16 cellular contexts compared by ENCODE assay signal in genomic region chr10:61985715-61986114, GRCh38.
DNase-seq lines count a peak whose midpoint lies in the region; ATAC-seq and TF ChIP-seq lines count a peak whose summit lies in the region.
"Had no signal": no experiment of that assay in that cellular context is flagged by ENCODE, and none has a peak within 500 bp of the region (broad histone marks: within the 10 kb centered on the region; RNA-seq: fewer than 3 reads in every experiment).

No MANE protein-coding gene starts in this region.

- TF ChIP-seq CTCF in left ventricle myocardium inferior (IDR thresholded peaks at IDR 0.05; ENCODE audit: borderline replicate concordance) (no peak), gastroesophageal sphincter (IDR thresholded peaks at IDR 0.05) (no peak)

- peaks cover 44 to 88% (median 81%) of the 10 kb centered on the region in 3 donors for H3K4me1 Mint-ChIP-seq in T-cell

- WGBS in gastroesophageal sphincter (ENCODE audit: low coverage in 1 of 2), 2 donors: 63 to 73% methylated on average over 2 to 5 of the region's 5 CpGs

- no peak for TF ChIP-seq POLR2A in gastroesophageal sphincter (IDR thresholded peaks at IDR 0.05)

- H3K27me3 Mint-ChIP-seq in T-cell: no peaks in the 10 kb centered on the region

- H3K36me3 ChIP-seq in left ventricle myocardium inferior: no peaks in the 10 kb centered on the region
- H3K36me3 ChIP-seq in gastroesophageal sphincter: no peaks in the 10 kb centered on the region
- H3K36me3 ChIP-seq: colonic mucosa, ovary had no signal

- H3K27me3 ChIP-seq in left ventricle myocardium inferior (ENCODE audit: low read depth) (no peaks in the 10 kb centered on the region), gastroesophageal sphincter (no peaks in the 10 kb centered on the region)
- H3K27me3 ChIP-seq: colonic mucosa, ovary had no signal

- ATAC-seq in Right ventricle myocardium inferior: no peak
- ATAC-seq in T-cell (replicated peaks in 1 of 4): no peak
- no peak for ATAC-seq in gastroesophageal sphincter
- no peak for ATAC-seq in HG02884 (IDR thresholded peaks at IDR 0.05; ENCODE audit: unreplicated experiment)
- no peak for ATAC-seq in left colon
- ATAC-seq: K562 had no signal

- peak overlapping the region; percentile 35 for H3K4me3 ChIP-seq in left ventricle myocardium inferior
- no peak overlapping the region for H3K4me3 ChIP-seq in gastroesophageal sphincter
- H3K4me3 ChIP-seq: colonic mucosa, K562, ovary had no signal

- H3K9me3 Mint-ChIP-seq in T-cell: no peaks in the 10 kb centered on the region

- H3K27ac ChIP-seq in left ventricle myocardium inferior (replicated peaks) (peak overlapping the region; percentile 47), gastroesophageal sphincter (peak overlapping the region in 3 of 4 donors; percentile 69 to 82 (median 74))
- H3K27ac ChIP-seq: colonic mucosa, HL-60, ovary had no signal

- H3K36me3 Mint-ChIP-seq in T-cell: peaks cover 36% of the 10 kb centered on the region

- TF ChIP-seq EP300 in gastroesophageal sphincter (IDR thresholded peaks at IDR 0.05): no peak

- no peak overlapping the region for H3K4me3 Mint-ChIP-seq in T-cell

- H3K4me1 ChIP-seq in left ventricle myocardium inferior: peaks cover 41% of the 10 kb centered on the region
- H3K4me1 ChIP-seq in gastroesophageal sphincter: peaks cover 9 to 50% (median 12%) of the 10 kb centered on the region in 3 donors

- DNase-seq in left ventricle myocardium inferior: no peak
- no peak for DNase-seq in Right ventricle myocardium inferior (ENCODE audit: missing footprints)
- no peak for DNase-seq in T-cell
- no peak for DNase-seq in left colon
- DNase-seq in NCI-H226: no peak
- DNase-seq in DMS153 (lab: John Stamatoyannopoulos, UW): no peak
- DNase-seq: activated effector memory CD4-positive, alpha-beta T cell treated with Interleukin-2 at 50 U/mL for 16 hours; colonic mucosa; GDM1; NCI-H2081; NCI-H524; ovary had no signal

- H3K27ac Mint-ChIP-seq in T-cell: peak overlapping the region; percentile 16 to 70

- H3K9me3 ChIP-seq in left ventricle myocardium inferior (replicated peaks) (no peaks in the 10 kb centered on the region), gastroesophageal sphincter (no peaks in the 10 kb centered on the region)
- H3K9me3 ChIP-seq: colonic mucosa, ovary had no signal

- POLR2A ChIA-PET in T-cell (lab: Charles Lee): no interaction called here

- CTCF ChIA-PET in T-cell (lab: Charles Lee): interaction anchor here in 1 of 2 donors (1.6 kb wide), 1 partner anchor 89 kb away, joined by 4 read pairs; no protein-coding TSS in a partner anchor

- intact Hi-C loops in left ventricle myocardium inferior (cut with micrococcal nuclease) (no loop called here), Right ventricle myocardium inferior (cut with DNase I) (no loop called here), left colon (cut with DNase I, micrococcal nuclease) (no loop called here)
